ENCODE assay signal across 8 cellular contexts in the genomic region with DNA sequence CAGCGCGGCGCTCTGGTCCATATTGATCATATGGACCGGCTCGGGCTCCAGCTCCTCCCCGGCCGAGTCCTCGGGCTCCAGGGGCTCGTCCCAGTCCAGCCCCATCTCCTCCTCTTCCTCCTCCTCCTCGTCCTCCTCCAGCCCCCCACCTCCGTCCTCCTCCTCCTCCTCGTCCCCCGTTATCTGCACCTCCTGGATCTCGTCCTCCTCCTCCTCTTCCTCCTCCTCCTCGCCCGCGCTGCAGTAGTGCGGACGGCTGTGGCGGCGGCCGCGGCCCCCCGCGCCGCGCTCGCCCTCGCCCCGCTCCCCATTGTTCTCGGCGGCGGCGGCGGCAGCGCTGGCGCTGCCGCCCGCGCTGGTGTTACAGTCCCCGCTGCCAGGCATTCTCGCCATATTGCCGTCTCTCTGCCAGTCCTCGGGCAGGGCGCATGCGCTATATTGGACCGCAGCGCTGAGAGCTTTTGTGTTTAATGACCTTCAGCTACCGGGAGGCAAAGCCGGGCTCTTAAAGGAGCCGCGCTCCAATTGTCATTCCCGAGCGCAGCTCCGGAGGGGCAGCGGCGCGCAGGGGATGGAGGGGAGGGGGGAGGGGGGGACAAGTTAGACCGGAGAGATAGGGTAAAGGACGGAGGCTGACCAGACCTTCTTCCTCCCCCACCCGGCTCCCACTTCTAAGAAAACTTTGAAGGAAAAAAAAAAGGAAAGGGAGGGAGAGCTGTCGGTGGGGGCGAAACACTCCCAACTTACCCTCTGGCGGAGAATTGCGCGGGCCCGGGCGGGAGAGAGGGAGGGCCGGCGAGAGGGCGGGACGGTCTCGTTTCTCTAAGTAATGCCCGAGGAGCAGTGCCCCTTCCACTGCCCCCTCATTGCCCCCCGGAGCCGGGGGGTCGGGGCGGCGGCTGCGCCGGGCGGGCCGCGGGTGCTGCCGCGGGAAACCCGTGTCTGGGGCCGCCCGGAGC. TPM values are rescaled to one million over a fixed set of nuclear protein-coding genes. Genes with fewer than 3 reads are reported as not detected.
A peak's percentile ranks its signal among the peaks of the same experiment; 100 is the strongest.
DNase-seq lines count a peak whose midpoint lies in the region; ATAC-seq and TF ChIP-seq lines count a peak whose summit lies in the region.

Gene KCTD1 (minus strand): TSS at position 410 of the 959 bp plus-strand sequence. CDS start 17 bp downstream, at position 393.

- no peaks in the 10 kb centered on the region for H3K9me3 Mint-ChIP-seq in T-helper 1 cell treated with Interleukin-12 subunit alpha and Interleukin-12 subunit beta and Interleukin-4 antibody, amounts not matched to agents 30 μg/mL and 1 μg/mL, for 36 hours

- H3K36me3 ChIP-seq in ascending aorta (no peaks in the 10 kb centered on the region), rectal smooth muscle tissue (ENCODE audit: control insufficient read depth, insufficient read depth, low read length) (no peaks in the 10 kb centered on the region)

- H3K4me3 ChIP-seq in ascending aorta: peak within 1 kb of the TSS; percentile 91 to 92
- H3K4me3 ChIP-seq in rectal smooth muscle tissue (ENCODE audit: low read length): peak within 1 kb of the TSS; percentile 64

- TF ChIP-seq CTCF in GM13976 (IDR thresholded peaks at IDR 0.05; ENCODE audit: borderline replicate concordance, control extremely low read depth, extremely low read depth, insufficient read depth, missing control alignments) (no peak), ascending aorta (IDR thresholded peaks at IDR 0.05) (no peak)

- no peaks in the 10 kb centered on the region for H3K9me3 ChIP-seq in ascending aorta

- in situ Hi-C loops in GM13976 (cut with MboI; ENCODE audit: low sequenced_read_pairs, unreplicated experiment): no loop called here

- H3K4me3 Mint-ChIP-seq in T-helper 1 cell treated with Interleukin-12 subunit alpha and Interleukin-12 subunit beta and Interleukin-4 antibody, amounts not matched to agents 30 μg/mL and 1 μg/mL, for 36 hours: peak within 1 kb of the TSS; percentile 89

- peak; percentile 61 for ATAC-seq in HG02759 (IDR thresholded peaks at IDR 0.05; ENCODE audit: unreplicated experiment)

- H3K4me1 ChIP-seq in ascending aorta: peaks cover 3 to 17% of the 10 kb centered on the region in 2 donors
- H3K4me1 ChIP-seq in rectal smooth muscle tissue (ENCODE audit: control insufficient read depth, insufficient read depth, low read length): peaks cover 4% of the 10 kb centered on the region

- H3K27me3 ChIP-seq in ascending aorta: no peaks in the 10 kb centered on the region
- peaks cover 12% of the 10 kb centered on the region for H3K27me3 ChIP-seq in rectal smooth muscle tissue (ENCODE audit: control insufficient read depth, insufficient read depth, low read length)

- H3K27me3 Mint-ChIP-seq in T-helper 1 cell treated with Interleukin-12 subunit alpha and Interleukin-12 subunit beta and Interleukin-4 antibody, amounts not matched to agents 30 μg/mL and 1 μg/mL, for 36 hours (ENCODE audit: low read depth): peaks cover 43% of the 10 kb centered on the region

- peak; percentile 89 for DNase-seq in GM13976 (ENCODE audit: low spot score)
- DNase-seq in NCI-H1436 (lab: John Stamatoyannopoulos, UW): peak; percentile 74
- peak; percentile 18 to 89 for DNase-seq in ascending aorta (ENCODE audit: low spot score in 2 of 2)
- peak; percentile 90 for DNase-seq in hepatic stellate cell (ENCODE audit: low spot score)
- no peak for DNase-seq in OCI-M2 (lab: John Stamatoyannopoulos, UW; ENCODE audit: unreplicated experiment)

- H3K27ac ChIP-seq in ascending aorta: peak within 1 kb of the TSS; percentile 84
- peak within 1 kb of the TSS; percentile 58 for H3K27ac ChIP-seq in rectal smooth muscle tissue (ENCODE audit: low read depth, low read length)

- intact Hi-C loops in ascending aorta (cut with DNase I): loop anchor here (1.0 to 10.0 kb wide), 4 partner anchors 109 to 456 kb away; partner anchors contain the start of genes SS18 and TAF4B

- peak within 1 kb of the TSS; percentile 65 for H3K27ac Mint-ChIP-seq in T-helper 1 cell treated with Interleukin-12 subunit alpha and Interleukin-12 subunit beta and Interleukin-4 antibody, amounts not matched to agents 30 μg/mL and 1 μg/mL, for 36 hours

- H3K36me3 Mint-ChIP-seq in T-helper 1 cell treated with Interleukin-12 subunit alpha and Interleukin-12 subunit beta and Interleukin-4 antibody, amounts not matched to agents 30 μg/mL and 1 μg/mL, for 36 hours (ENCODE audit: low read depth): peaks cover 2% of the 10 kb centered on the region

- H3K9ac ChIP-seq in rectal smooth muscle tissue (ENCODE audit: low read length): no peak within 1 kb of the TSS

- H3K4me1 Mint-ChIP-seq in T-helper 1 cell treated with Interleukin-12 subunit alpha and Interleukin-12 subunit beta and Interleukin-4 antibody, amounts not matched to agents 30 μg/mL and 1 μg/mL, for 36 hours (ENCODE audit: low read depth): peaks cover 5% of the 10 kb centered on the region

RNA-seq across cellular contexts. Expression of gene KCTD1, which starts in this region (rescaled TPM):
- 1.3 TPM for total RNA-seq in ascending aorta
